23 cellular contexts compared by ENCODE assay signal in genomic region chr1:62113505-62113904, GRCh38.
DNase-seq lines count a peak whose midpoint lies in the region; ATAC-seq, FAIRE-seq and TF ChIP-seq lines count a peak whose summit lies in the region.
"Had no signal": no experiment of that assay in that cellular context is flagged by ENCODE, and none has a peak within 500 bp of the region (broad histone marks: within the 10 kb centered on the region; RNA-seq: fewer than 3 reads in every experiment).

No MANE protein-coding gene starts in this region.

- H3K79me1 ChIP-seq in IMR-90 (ENCODE audit: low read depth in 1 of 2, low read length in 2 of 2): no peaks in the 10 kb centered on the region

- CTCF ChIA-PET in A549 (lab: Yijun Ruan, JAX): interaction anchor here (1.4 to 2.9 kb wide), 2 partner anchors 15 to 18 kb away, joined by 3 to 9 read pairs; no protein-coding TSS in a partner anchor
- CTCF ChIA-PET in IMR-90 (lab: Yijun Ruan, JAX): no interaction called here
- CTCF ChIA-PET in K562 (lab: Yijun Ruan, JAX; ENCODE audit: low intra/inter-chr PET ratio): no interaction called here

- in situ Hi-C loops in IMR-90 (cut with MboI; ENCODE audit: low sequenced_read_pairs) (no loop called here), K562 (cut with MboI) (no loop called here), gastrocnemius medialis (cut with MboI; ENCODE audit: low sequenced_read_pairs in 4 of 4) (no loop called here)

- no peak overlapping the region for H4K91ac ChIP-seq in IMR-90 (ENCODE audit: insufficient read depth, low read depth, low read length)

- dilution Hi-C loops in IMR-90 (cut with HindIII; ENCODE audit: low sequenced_read_pairs, unreplicated experiment): no loop called here

- no peak overlapping the region for H2BK120ac ChIP-seq in IMR-90 (ENCODE audit: low read depth, low read length)

- no peak overlapping the region for H2AK9ac ChIP-seq in IMR-90 (replicated peaks; ENCODE audit: low read depth, low read length, poor library complexity)

- no peak overlapping the region for H3K23ac ChIP-seq in IMR-90 (ENCODE audit: low read depth, low read length)

- no peaks in the 10 kb centered on the region for H3K9me3 Mint-ChIP-seq in neural crest cell
- no peaks in the 10 kb centered on the region for H3K9me3 Mint-ChIP-seq in endodermal cell
- H3K9me3 Mint-ChIP-seq: CD4-positive, alpha-beta T cell; CD8-positive, alpha-beta T cell had no signal

- FAIRE-seq in A549 (lab: Jason Lieb, UNC) (no peak), K562 (lab: Jason Lieb, UNC) (no peak)
- FAIRE-seq: A204.1, D721Med, G401.6, GM12891, GM18507 had no signal

- TF ChIP-seq POLR2A in A549 (IDR thresholded peaks at IDR 0.05; ENCODE audit: low read length): no peak
- TF ChIP-seq POLR2A in IMR-90 (IDR thresholded peaks at IDR 0.05; ENCODE audit: low read depth, low read length): no peak
- no peak for TF ChIP-seq POLR2A in K562 (conservative IDR thresholded peaks at IDR 0.05)
- TF ChIP-seq POLR2A in gastrocnemius medialis (IDR thresholded peaks at IDR 0.05): no peak
- TF ChIP-seq POLR2A in GM18505 (IDR thresholded peaks at IDR 0.05; ENCODE audit: borderline replicate concordance, extremely low read depth, insufficient read depth, insufficient read length): no peak

- H3K4me3 Mint-ChIP-seq in neural crest cell (no peak overlapping the region), endodermal cell (no peak overlapping the region)
- H3K4me3 Mint-ChIP-seq: B cell; CD4-positive, alpha-beta T cell; CD8-positive, alpha-beta T cell had no signal

- H3K4me3 ChIP-seq in A549 (no peak overlapping the region), IMR-90 (ENCODE audit: insufficient read depth, low read depth, low read length) (no peak overlapping the region), K562 (no peak overlapping the region), gastrocnemius medialis (no peak overlapping the region), endodermal cell (ENCODE audit: low read length) (no peak overlapping the region)
- H3K4me3 ChIP-seq: BLaER1 treated with 17β-estradiol and CSF1 and Interleukin-3, amounts not matched to agents 10 nM and 100 nM had no signal

- no peak for TF ChIP-seq RAD21 in A549 (conservative IDR thresholded peaks at IDR 0.05 in 1 of 2, IDR thresholded peaks at IDR 0.05 in 1 of 2)
- TF ChIP-seq RAD21 in IMR-90 (IDR thresholded peaks at IDR 0.05; ENCODE audit: low read length): no peak
- no peak for TF ChIP-seq RAD21 in K562 (CRISPR knock-in tag; conservative IDR thresholded peaks at IDR 0.05 in 1 of 2, IDR thresholded peaks at IDR 0.05 in 1 of 2)

- H2BK15ac ChIP-seq in IMR-90 (ENCODE audit: low read depth, low read length): no peak overlapping the region

- H3K27ac ChIP-seq in A549 (no peak overlapping the region), IMR-90 (ENCODE audit: insufficient read depth, low read length) (no peak overlapping the region), K562 (ENCODE audit: extremely low read depth, low read depth, low read length) (no peak overlapping the region), gastrocnemius medialis (no peak overlapping the region), endodermal cell (ENCODE audit: low read depth, low read length) (no peak overlapping the region)
- H3K27ac ChIP-seq: BLaER1 treated with 17β-estradiol and CSF1 and Interleukin-3, amounts not matched to agents 10 nM and 100 nM; C4-2B had no signal

- H2BK5ac ChIP-seq in IMR-90 (ENCODE audit: low read depth, low read length, poor library complexity, severe bottlenecking): no peak overlapping the region

- H3K36me3 Mint-ChIP-seq in neural crest cell (ENCODE audit: low read depth) (no peaks in the 10 kb centered on the region), endodermal cell (ENCODE audit: low read depth) (peaks cover 33% of the 10 kb centered on the region)

- no peak overlapping the region for H3K9ac ChIP-seq in IMR-90 (ENCODE audit: low read depth, low read length)
- no peak overlapping the region for H3K9ac ChIP-seq in K562 (ENCODE audit: insufficient read depth in 1 of 2, low read depth in 2 of 2, low read length in 2 of 2)
- no peak overlapping the region for H3K9ac ChIP-seq in endodermal cell (ENCODE audit: extremely low read depth, low read length, poor library complexity, severe bottlenecking)
- H3K9ac ChIP-seq: BLaER1 treated with 17β-estradiol and CSF1 and Interleukin-3, amounts not matched to agents 10 nM and 100 nM had no signal

- H3K9me1 ChIP-seq in IMR-90 (ENCODE audit: insufficient read depth, low read length) (no peaks in the 10 kb centered on the region), K562 (ENCODE audit: control insufficient read depth, insufficient read depth, low read length) (no peaks in the 10 kb centered on the region)

- H4K8ac ChIP-seq in IMR-90 (ENCODE audit: low read depth in 2 of 2, low read length in 2 of 2): no peak overlapping the region

- H3K4me1 ChIP-seq in A549 (no peaks in the 10 kb centered on the region), IMR-90 (ENCODE audit: control insufficient read depth, insufficient read depth, low read length) (no peaks in the 10 kb centered on the region), K562 (replicated peaks in 1 of 2; ENCODE audit: control insufficient read depth in 2 of 2, insufficient read depth in 2 of 2, low read length in 2 of 2) (no peaks in the 10 kb centered on the region), gastrocnemius medialis (peaks cover 16 to 22% of the 10 kb centered on the region in 2 donors), endodermal cell (ENCODE audit: control insufficient read depth, insufficient read depth, low read length) (no peaks in the 10 kb centered on the region)
- H3K4me1 ChIP-seq: Caco-2 had no signal

- intact Hi-C loops in IMR-90 (cut with micrococcal nuclease) (no loop called here), K562 (cut with micrococcal nuclease) (no loop called here), gastrocnemius medialis (cut with DNase I; ENCODE audit: low total_unique reads) (no loop called here)

- H3K9me3 ChIP-seq in A549: no peaks in the 10 kb centered on the region
- no peaks in the 10 kb centered on the region for H3K9me3 ChIP-seq in IMR-90 (ENCODE audit: control insufficient read depth, insufficient read depth, low read length)
- H3K9me3 ChIP-seq in K562 (replicated peaks; ENCODE audit: control insufficient read depth, insufficient read depth, low read depth, low read length): no peaks in the 10 kb centered on the region
- no peaks in the 10 kb centered on the region for H3K9me3 ChIP-seq in gastrocnemius medialis
- H3K9me3 ChIP-seq in endodermal cell (ENCODE audit: control insufficient read depth, low read length): no peaks in the 10 kb centered on the region
- H3K9me3 ChIP-seq: BLaER1 treated with 17β-estradiol and CSF1 and Interleukin-3, amounts not matched to agents 10 nM and 100 nM; Caco-2 had no signal

- H3K14ac ChIP-seq in IMR-90 (replicated peaks; ENCODE audit: low read depth, low read length): no peak overlapping the region

- TF ChIP-seq EP300 in A549 (IDR thresholded peaks at IDR 0.05) (no peak), K562 (IDR thresholded peaks at IDR 0.05; ENCODE audit: low read length) (no peak)

- BruUV-seq in IMR-90 (replicated peaks; lab: Mats Ljungman, UMichigan) (no TSS peak), K562 (replicated peaks; lab: Mats Ljungman, UMichigan) (no TSS peak)

- H4K20me1 ChIP-seq in IMR-90 (ENCODE audit: insufficient read depth, low read length) (no peaks in the 10 kb centered on the region), K562 (replicated peaks; ENCODE audit: control insufficient read depth, insufficient read depth, low read length) (no peaks in the 10 kb centered on the region)
- H4K20me1 ChIP-seq: BLaER1 treated with 17β-estradiol and CSF1 and Interleukin-3, amounts not matched to agents 10 nM and 100 nM had no signal

- no peaks in the 10 kb centered on the region for H3K79me2 ChIP-seq in K562 (ENCODE audit: control insufficient read depth, insufficient read depth, low read length)

- H4K5ac ChIP-seq in IMR-90 (ENCODE audit: low read depth, low read length): no peak overlapping the region

- no peak overlapping the region for H2AK5ac ChIP-seq in IMR-90 (ENCODE audit: low read depth, low read length)

- no peaks in the 10 kb centered on the region for H3K4me1 Mint-ChIP-seq in neural crest cell
- H3K4me1 Mint-ChIP-seq in endodermal cell: peaks cover 4% of the 10 kb centered on the region
- H3K4me1 Mint-ChIP-seq: B cell had no signal

- H3K27ac Mint-ChIP-seq in neural crest cell (ENCODE audit: unreplicated experiment): peak overlapping the region; percentile 73
- no peak overlapping the region for H3K27ac Mint-ChIP-seq in endodermal cell
- H3K27ac Mint-ChIP-seq: B cell; CD4-positive, alpha-beta T cell; CD8-positive, alpha-beta T cell had no signal

- no peak for DNase-seq in A549 (ENCODE audit: low read depth in 1 of 2, low spot score in 1 of 2)
- no peak for DNase-seq in IMR-90
- DNase-seq in K562 (ENCODE audit: extremely low read depth in 1 of 4, low spot score in 3 of 4): no peak
- DNase-seq in neural crest cell (ENCODE audit: low read depth, low spot score): no peak
- DNase-seq in gastrocnemius medialis: no peak
- DNase-seq in endodermal cell: no peak
- DNase-seq: 8988T; AML-193; Caco-2; Calu3; CD4-positive, alpha-beta T cell; CD8-positive, alpha-beta T cell; DMS79 treated with DMSO at 0.1 percent for 48 hours; GF-D8 had no signal

- no peak overlapping the region for H3K4ac ChIP-seq in IMR-90 (ENCODE audit: low read depth, low read length)

- H2AFZ ChIP-seq in IMR-90 (replicated peaks; ENCODE audit: low read length, poor library complexity): no peak overlapping the region
- H2AFZ ChIP-seq in K562 (ENCODE audit: low read depth, low read length): no peak overlapping the region

- H3K56ac ChIP-seq in IMR-90 (ENCODE audit: extremely low read depth, insufficient read depth, low read length): no peak overlapping the region

- H3K27me3 ChIP-seq in IMR-90 (ENCODE audit: control insufficient read depth, insufficient read depth, low read length) (no peaks in the 10 kb centered on the region), K562 (ENCODE audit: control insufficient read depth in 2 of 2, insufficient read depth in 2 of 2, low read length in 2 of 2) (peaks cover 4 to 14% of the 10 kb centered on the region in 2 experiments; a peak in 3 of 5 replicates), gastrocnemius medialis (no peaks in the 10 kb centered on the region), endodermal cell (ENCODE audit: control insufficient read depth, insufficient read depth, low read length, poor library complexity, severe bottlenecking) (no peaks in the 10 kb centered on the region)
- H3K27me3 ChIP-seq: BLaER1 treated with 17β-estradiol and CSF1 and Interleukin-3, amounts not matched to agents 10 nM and 100 nM had no signal

- TF ChIP-seq CTCF in A549 (IDR thresholded peaks at IDR 0.05) (no peak), IMR-90 (conservative IDR thresholded peaks at IDR 0.05; ENCODE audit: low read depth, low read length) (no peak), K562 (IDR thresholded peaks at IDR 0.05 in 2 of 3, conservative IDR thresholded peaks at IDR 0.05 in 1 of 3; ENCODE audit: insufficient read depth in 2 of 3, low read depth in 1 of 3, low read length in 3 of 3) (no peak), neural crest cell (conservative IDR thresholded peaks at IDR 0.05) (no peak), gastrocnemius medialis (IDR thresholded peaks at IDR 0.05 in 4 of 5, conservative IDR thresholded peaks at IDR 0.05 in 1 of 5) (no peak), endodermal cell (conservative IDR thresholded peaks at IDR 0.05) (no peak)

- no peak overlapping the region for H3K18ac ChIP-seq in IMR-90 (ENCODE audit: low read depth, low read length)

- POLR2A ChIA-PET in A549 (lab: Yijun Ruan, JAX): no interaction called here
- POLR2A ChIA-PET in IMR-90 (lab: Charles Lee; ENCODE audit: unreplicated experiment): no interaction called here
- POLR2A ChIA-PET in K562 (lab: Yijun Ruan, JAX): no interaction called here

- ATAC-seq in A549 (no peak), IMR-90 (ENCODE audit: low read depth) (no peak), K562 (no peak), gastrocnemius medialis (no peak), GM18505 (IDR thresholded peaks at IDR 0.05; ENCODE audit: unreplicated experiment) (no peak)
- ATAC-seq: CD8-positive, alpha-beta T cell had no signal

- no peaks in the 10 kb centered on the region for H3K27me3 Mint-ChIP-seq in neural crest cell (ENCODE audit: low read depth)
- H3K27me3 Mint-ChIP-seq in endodermal cell (ENCODE audit: insufficient read depth): no peaks in the 10 kb centered on the region
- H3K27me3 Mint-ChIP-seq: B cell; CD4-positive, alpha-beta T cell had no signal

- no peak overlapping the region for H2BK20ac ChIP-seq in IMR-90 (ENCODE audit: low read depth, low read length)

- no peaks in the 10 kb centered on the region for H3K36me3 ChIP-seq in IMR-90 (ENCODE audit: control insufficient read depth, insufficient read depth, low read length)
- no peaks in the 10 kb centered on the region for H3K36me3 ChIP-seq in K562 (ENCODE audit: control insufficient read depth, insufficient read depth, low read length)
- H3K36me3 ChIP-seq in gastrocnemius medialis: no peaks in the 10 kb centered on the region
- no peaks in the 10 kb centered on the region for H3K36me3 ChIP-seq in endodermal cell (ENCODE audit: control insufficient read depth, insufficient read depth, low read length)
- H3K36me3 ChIP-seq: BLaER1 treated with 17β-estradiol and CSF1 and Interleukin-3, amounts not matched to agents 10 nM and 100 nM had no signal

- H3K4me2 ChIP-seq in A549: no peak overlapping the region
- H3K4me2 ChIP-seq in IMR-90 (ENCODE audit: low read depth, low read length): no peak overlapping the region
- no peak overlapping the region for H3K4me2 ChIP-seq in K562 (ENCODE audit: insufficient read depth, low read length)
- H3K4me2 ChIP-seq: BLaER1 treated with 17β-estradiol and CSF1 and Interleukin-3, amounts not matched to agents 10 nM and 100 nM had no signal

Comparison
In these comparisons a context has a peak if more than half of its experiments do, and no peak if none do; other contexts are left out.
1. Of the 35 proteins assayed by ChIP-seq in both K562 and A549: peak only in K562: none; only in A549: none; in both: MAFK; in neither: 34.